2 cellular contexts compared by ENCODE assay signal in the genomic region with DNA sequence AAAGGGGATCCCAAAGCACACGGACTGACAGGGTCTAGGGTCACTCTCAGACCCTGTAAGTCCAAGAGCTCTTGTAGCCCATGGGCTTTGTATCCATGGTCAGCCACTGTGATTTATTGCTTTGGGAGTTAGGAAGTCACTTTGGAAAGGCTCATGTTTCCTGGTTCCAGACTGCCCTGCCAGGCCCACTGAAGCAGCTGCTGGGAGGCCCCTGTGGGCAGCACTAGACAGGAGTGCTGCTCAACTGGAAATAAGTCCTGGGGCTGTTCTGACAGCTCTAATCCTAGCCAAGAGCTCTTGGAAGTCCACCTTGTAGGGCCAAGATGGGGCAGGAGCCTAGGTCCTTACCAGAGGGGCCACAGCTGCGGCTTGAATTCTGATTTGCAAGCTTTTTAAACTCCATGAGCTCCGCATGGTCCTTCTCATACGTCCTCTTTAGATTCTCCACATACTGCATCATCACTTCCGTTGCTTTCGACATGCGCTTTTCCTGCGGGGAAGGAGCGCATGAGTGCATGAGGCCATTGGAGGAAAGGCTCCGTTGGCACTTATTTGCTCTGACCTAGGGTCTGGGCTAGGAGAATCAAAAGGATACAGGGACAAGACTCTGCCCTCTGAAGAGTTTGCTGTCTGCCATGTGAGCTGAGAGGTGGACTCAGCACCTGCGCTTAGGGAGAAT.
TF ChIP-seq lines count a peak whose summit lies in the region.

No MANE protein-coding gene starts in this region.

TF ChIP-seq in endothelial cell of umbilical vein, 7 proteins besides CTCF, POLR2A, EP300 and RAD21:
- TF ChIP-seq EZH2 (IDR thresholded peaks at IDR 0.05; ENCODE audit: borderline replicate concordance, low read depth, low read length, severe bottlenecking) = no peak
- no peak for TF ChIP-seq JUN (IDR thresholded peaks at IDR 0.05; ENCODE audit: borderline replicate concordance, insufficient read depth, insufficient read length, low read depth)
TF ChIP-seq in endothelial cell of umbilical vein: peak in this region for 0.

TF ChIP-seq in HepG2, 621 proteins besides CTCF, POLR2A, EP300 and RAD21:
- TF ChIP-seq ZNF558 (CRISPR knock-in tag; IDR thresholded peaks at IDR 0.05; ENCODE audit: borderline replicate concordance) (no peak), CENPX (CRISPR knock-in tag; IDR thresholded peaks at IDR 0.05) (no peak), SCMH1 (CRISPR knock-in tag; IDR thresholded peaks at IDR 0.05; ENCODE audit: borderline replicate concordance) (no peak), ZNF616 (CRISPR knock-in tag; IDR thresholded peaks at IDR 0.05; ENCODE audit: low read depth) (no peak), ZNF790 (CRISPR knock-in tag; IDR thresholded peaks at IDR 0.05; ENCODE audit: borderline replicate concordance) (no peak), PRMT3 (CRISPR knock-in tag; IDR thresholded peaks at IDR 0.05; ENCODE audit: borderline replicate concordance, low read depth) (no peak), HNRNPH1 (optimal IDR thresholded peaks at IDR 0.05; ENCODE audit: low read depth, low read length) (no peak), ELF4 (CRISPR knock-in tag; IDR thresholded peaks at IDR 0.05; ENCODE audit: borderline replicate concordance) (no peak), E2F1 (CRISPR knock-in tag; IDR thresholded peaks at IDR 0.05) (no peak), ETV6 (CRISPR knock-in tag; conservative IDR thresholded peaks at IDR 0.05) (no peak), ZNF280B (CRISPR knock-in tag; IDR thresholded peaks at IDR 0.05; ENCODE audit: borderline replicate concordance) (no peak)
- TF ChIP-seq, protein P1, sequence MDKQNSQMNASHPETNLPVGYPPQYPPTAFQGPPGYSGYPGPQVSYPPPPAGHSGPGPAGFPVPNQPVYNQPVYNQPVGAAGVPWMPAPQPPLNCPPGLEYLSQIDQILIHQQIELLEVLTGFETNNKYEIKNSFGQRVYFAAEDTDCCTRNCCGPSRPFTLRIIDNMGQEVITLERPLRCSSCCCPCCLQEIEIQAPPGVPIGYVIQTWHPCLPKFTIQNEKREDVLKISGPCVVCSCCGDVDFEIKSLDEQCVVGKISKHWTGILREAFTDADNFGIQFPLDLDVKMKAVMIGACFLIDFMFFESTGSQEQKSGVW (CRISPR knock-in tag; IDR thresholded peaks at IDR 0.05; ENCODE audit: borderline replicate concordance) = no peak
- TF ChIP-seq, protein P2, sequence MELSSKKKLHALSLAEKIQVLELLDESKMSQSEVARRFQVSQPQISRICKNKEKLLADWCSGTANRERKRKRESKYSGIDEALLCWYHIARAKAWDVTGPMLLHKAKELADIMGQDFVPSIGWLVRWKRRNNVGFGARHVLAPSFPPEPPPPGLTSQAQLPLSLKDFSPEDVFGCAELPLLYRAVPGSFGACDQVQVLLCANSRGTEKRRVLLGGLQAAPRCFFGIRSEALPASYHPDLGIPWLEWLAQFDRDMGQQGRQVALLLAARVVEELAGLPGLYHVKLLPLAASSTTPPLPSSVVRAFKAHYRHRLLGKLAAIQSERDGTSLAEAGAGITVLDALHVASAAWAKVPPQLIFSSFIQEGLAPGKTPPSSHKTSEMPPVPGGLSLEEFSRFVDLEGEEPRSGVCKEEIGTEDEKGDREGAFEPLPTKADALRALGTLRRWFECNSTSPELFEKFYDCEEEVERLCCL (CRISPR knock-in tag; IDR thresholded peaks at IDR 0.05; ENCODE audit: borderline replicate concordance) = no peak
- TF ChIP-seq, protein P3, sequence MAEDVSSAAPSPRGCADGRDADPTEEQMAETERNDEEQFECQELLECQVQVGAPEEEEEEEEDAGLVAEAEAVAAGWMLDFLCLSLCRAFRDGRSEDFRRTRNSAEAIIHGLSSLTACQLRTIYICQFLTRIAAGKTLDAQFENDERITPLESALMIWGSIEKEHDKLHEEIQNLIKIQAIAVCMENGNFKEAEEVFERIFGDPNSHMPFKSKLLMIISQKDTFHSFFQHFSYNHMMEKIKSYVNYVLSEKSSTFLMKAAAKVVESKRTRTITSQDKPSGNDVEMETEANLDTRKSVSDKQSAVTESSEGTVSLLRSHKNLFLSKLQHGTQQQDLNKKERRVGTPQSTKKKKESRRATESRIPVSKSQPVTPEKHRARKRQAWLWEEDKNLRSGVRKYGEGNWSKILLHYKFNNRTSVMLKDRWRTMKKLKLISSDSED (CRISPR knock-in tag; IDR thresholded peaks at IDR 0.05) = no peak
TF ChIP-seq in HepG2: peak in this region for 0.
